Comparison of ENCODE assay signal across 8 cellular contexts in genomic region chr5:112228672-112229071, GRCh38.
DNase-seq lines count a peak whose midpoint lies in the region; ATAC-seq and TF ChIP-seq lines count a peak whose summit lies in the region.

No MANE protein-coding gene starts in this region.

- no peak for TF ChIP-seq CTCF in foreskin fibroblast (IDR thresholded peaks at IDR 0.05; ENCODE audit: low read depth, low read length)
- TF ChIP-seq CTCF in prostate gland (IDR thresholded peaks at IDR 0.05), result no peak
- no peak for TF ChIP-seq CTCF in GM13976 (IDR thresholded peaks at IDR 0.05; ENCODE audit: borderline replicate concordance, control extremely low read depth, extremely low read depth, insufficient read depth, missing control alignments)

- no peak for ATAC-seq in GM18505 (IDR thresholded peaks at IDR 0.05; ENCODE audit: unreplicated experiment)
- no peak for ATAC-seq in HG02623 (IDR thresholded peaks at IDR 0.05; ENCODE audit: unreplicated experiment)

- H3K4me3 ChIP-seq in foreskin fibroblast (ENCODE audit: low read depth in 1 of 2, low read length in 2 of 2) (no peak overlapping the region), prostate gland (no peak overlapping the region)

- H3K36me3 ChIP-seq in prostate gland, result no peaks in the 10 kb centered on the region

- TF ChIP-seq POLR2A in prostate gland (IDR thresholded peaks at IDR 0.05), result no peak
- TF ChIP-seq POLR2A in GM18505 (IDR thresholded peaks at IDR 0.05; ENCODE audit: borderline replicate concordance, extremely low read depth, insufficient read depth, insufficient read length), result no peak

- in situ Hi-C loops in GM13976 (cut with MboI; ENCODE audit: low sequenced_read_pairs, unreplicated experiment), result no loop called here

- H3K4me1 ChIP-seq in prostate gland (replicated peaks), result no peaks in the 10 kb centered on the region

- intact Hi-C loops in prostate gland (cut with DNase I), result no loop called here

- DNase-seq in GM04504 (ENCODE audit: low read depth) (peak; percentile 5), RPMI7951 (ENCODE audit: low read depth) (peak; percentile 6), foreskin fibroblast (peak; percentile 3 to 30), prostate gland (ENCODE audit: low spot score) (peak; percentile 87), KG1 (lab: John Stamatoyannopoulos, UW) (no peak), GM13976 (ENCODE audit: low spot score) (no peak)

- H3K27me3 ChIP-seq in prostate gland (replicated peaks; ENCODE audit: insufficient read depth), result no peaks in the 10 kb centered on the region

- no peaks in the 10 kb centered on the region for H3K9me3 ChIP-seq in prostate gland

- no peak overlapping the region for H3K27ac ChIP-seq in prostate gland

- WGBS in prostate gland, result 9% methylated on average over 2 of the region's 2 CpGs

Comparison
In these comparisons a context has a peak if more than half of its experiments do, and no peak if none do; other contexts are left out.
1. DNase-seq: peak in GM04504 (single experiment), RPMI7951 (single experiment), foreskin fibroblast (2 of 2) and prostate gland (single experiment); none in KG1 (single experiment) and GM13976 (single experiment).